In the genomic region with DNA sequence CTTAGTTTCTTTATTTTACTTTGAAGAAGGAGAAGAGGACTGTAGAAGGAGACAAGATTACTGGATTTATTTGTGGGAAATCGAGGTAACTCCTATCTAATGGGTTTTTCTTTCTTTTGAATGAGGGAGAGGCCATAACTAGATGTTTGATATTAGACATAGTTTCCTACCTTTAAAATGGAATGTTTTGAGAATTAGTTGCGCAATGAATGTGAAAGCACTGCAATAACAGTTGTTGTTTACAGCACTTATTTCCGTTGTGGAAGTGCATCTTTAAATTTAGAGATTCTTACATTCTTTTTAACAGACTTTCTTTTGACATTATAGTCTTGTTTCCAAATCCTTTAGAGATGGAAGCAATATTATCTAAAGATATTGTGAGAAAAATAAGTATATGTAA, we compare ENCODE assay signal across 26 cellular contexts.
"Had no signal": no experiment of that assay in that cellular context is flagged by ENCODE, and none has a peak within 500 bp of the region (broad histone marks: within the 10 kb centered on the region; RNA-seq: fewer than 3 reads in every experiment).

No MANE protein-coding gene starts in this region.

- ATAC-seq: gastroesophageal sphincter; naive thymus-derived CD4-positive, alpha-beta T cell; upper lobe of right lung had no signal

- H3K4me1 ChIP-seq: gastroesophageal sphincter, upper lobe of right lung had no signal

- H3K4me3 ChIP-seq: coronary artery, gastroesophageal sphincter, hepatocyte, ovary, suprapubic skin, tibial artery, upper lobe of right lung had no signal

- H3K27ac ChIP-seq: brain microvascular endothelial cell, coronary artery, dorsolateral prefrontal cortex, gastroesophageal sphincter, hepatocyte, ovary, suprapubic skin, tibial artery, upper lobe of right lung, VCaP had no signal

- FAIRE-seq: TTC549 had no signal

- H3K9me3 Mint-ChIP-seq: activated naive CD4-positive, alpha-beta T cell treated with anti-CD3 and anti-CD28 coated beads, Interleukin-2, amount 10 ng/mL, durations not matched to agents 7 days and 5 days; activated naive CD8-positive, alpha-beta T cell treated with anti-CD3 and anti-CD28 coated beads, Interleukin-2, amount 10 ng/mL, durations not matched to agents 7 days and 5 days had no signal

- H3K9me3 ChIP-seq: gastroesophageal sphincter, ovary, suprapubic skin, tibial artery, upper lobe of right lung had no signal

- H3K4me2 ChIP-seq: hepatocyte had no signal

- H2AFZ ChIP-seq: hepatocyte had no signal

- H3K4me3 Mint-ChIP-seq: activated naive CD4-positive, alpha-beta T cell treated with anti-CD3 and anti-CD28 coated beads, Interleukin-2, amount 10 ng/mL, durations not matched to agents 7 days and 5 days; activated naive CD8-positive, alpha-beta T cell treated with anti-CD3 and anti-CD28 coated beads, Interleukin-2, amount 10 ng/mL, durations not matched to agents 7 days and 5 days; naive thymus-derived CD4-positive, alpha-beta T cell had no signal

- H3K27me3 ChIP-seq: brain microvascular endothelial cell, dorsolateral prefrontal cortex, hepatocyte, ovary, suprapubic skin, tibial artery, upper lobe of right lung had no signal

- H3K36me3 Mint-ChIP-seq: activated naive CD4-positive, alpha-beta T cell treated with anti-CD3 and anti-CD28 coated beads, Interleukin-2, amount 10 ng/mL, durations not matched to agents 7 days and 5 days had no signal

- H3K27ac Mint-ChIP-seq: activated naive CD4-positive, alpha-beta T cell treated with anti-CD3 and anti-CD28 coated beads, Interleukin-2, amount 10 ng/mL, durations not matched to agents 7 days and 5 days; activated naive CD8-positive, alpha-beta T cell treated with anti-CD3 and anti-CD28 coated beads, Interleukin-2, amount 10 ng/mL, durations not matched to agents 7 days and 5 days; naive thymus-derived CD4-positive, alpha-beta T cell; progenitor cell of endocrine pancreas had no signal

- DNase-seq: activated CD4-positive, alpha-beta T cell treated with anti-CD3 and anti-CD28 coated beads for 48 hours; activated CD4-positive, alpha-beta T cell treated with anti-CD3 and anti-CD28 coated beads, Interleukin-2, amount 50 U/mL, for 48 hours; activated CD8-positive, alpha-beta memory T cell treated with anti-CD3 and anti-CD28 coated beads for 24 hours; activated gamma-delta T cell; activated naive CD4-positive, alpha-beta T cell treated with anti-CD3 and anti-CD28 coated beads, Interleukin-2, amount 10 ng/mL, durations not matched to agents 7 days and 5 days; activated naive CD8-positive, alpha-beta T cell treated with anti-CD3 and anti-CD28 coated beads, Interleukin-2, amount 10 ng/mL, durations not matched to agents 7 days and 5 days; amniotic stem cell; brain microvascular endothelial cell; dorsolateral prefrontal cortex; effector memory CD4-positive, alpha-beta T cell; kidney; midbrain; naive thymus-derived CD4-positive, alpha-beta T cell; ovary; stimulated activated CD4-positive, alpha-beta T cell treated with anti-CD3 and anti-CD28 coated beads, Interleukin-15, amount 100 ng/mL, for 24 hours; stimulated activated CD4-positive, alpha-beta T cell treated with anti-CD3 and anti-CD28 coated beads, Interleukin-2, amount 100 ng/mL, for 24 hours; stimulated activated naive CD4-positive, alpha-beta T cell; tibial artery; upper lobe of right lung had no signal

- H3K36me3 ChIP-seq: brain microvascular endothelial cell, gastroesophageal sphincter, ovary, suprapubic skin, tibial artery, upper lobe of right lung had no signal
